ENCODE assay signal across 13 cellular contexts in the genomic region with DNA sequence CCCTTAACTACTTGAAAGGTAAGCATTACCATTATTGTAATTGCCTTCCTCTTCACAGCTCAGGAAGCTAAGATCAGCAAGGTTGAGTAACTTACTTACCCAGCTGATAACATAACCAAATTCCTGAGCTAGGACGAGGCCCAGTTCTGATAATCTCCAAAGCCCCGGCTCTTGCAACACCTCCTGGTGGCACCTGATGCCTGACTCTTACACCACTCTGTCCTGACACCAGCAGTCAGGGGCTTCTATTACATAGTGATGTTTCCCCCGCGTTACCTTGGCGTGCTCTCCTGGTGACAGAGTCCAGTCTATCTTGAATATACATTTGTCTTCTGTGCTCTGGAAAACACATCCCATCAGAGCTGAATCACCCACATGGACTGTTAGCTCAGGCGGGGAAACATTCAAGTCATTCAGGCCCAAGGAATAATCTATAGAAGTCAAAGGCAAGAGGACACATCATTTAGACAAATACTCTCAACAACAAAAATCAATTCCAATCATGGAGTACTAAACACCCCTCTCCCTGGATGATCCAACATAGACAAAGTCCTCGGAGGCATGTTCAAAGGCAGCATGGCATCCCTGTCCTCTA. TPM values are rescaled to one million over a fixed set of nuclear protein-coding genes. Genes with fewer than 3 reads are reported as not detected.
DNase-seq lines count a peak whose midpoint lies in the region; ATAC-seq, FAIRE-seq and TF ChIP-seq lines count a peak whose summit lies in the region.
"Had no signal": no experiment of that assay in that cellular context is flagged by ENCODE, and none has a peak within 500 bp of the region (broad histone marks: within the 10 kb centered on the region; RNA-seq: fewer than 3 reads in every experiment).

No MANE protein-coding gene starts in this region.

- H3K4me1 Mint-ChIP-seq in CD4-positive, alpha-beta T cell (ENCODE audit: low read depth): peaks cover 64% of the 10 kb centered on the region

- POLR2A ChIA-PET in CD4-positive, alpha-beta T cell (lab: Charles Lee): interaction anchor here (1.2 to 1.3 kb wide), 4 partner anchors 10 to 17 kb away, joined by 3 to 5 read pairs (median 4); a partner anchor contains a TSS
- POLR2A ChIA-PET in K562 (lab: Yijun Ruan, JAX): interaction anchor here (1.0 to 1.5 kb wide), 3 partner anchors 9 to 12 kb away, joined by 3 to 4 read pairs (median 3); a partner anchor contains a TSS

- H3K27ac Mint-ChIP-seq in CD4-positive, alpha-beta T cell: peak overlapping the region; percentile 58
- H3K27ac Mint-ChIP-seq: immature natural killer cell had no signal

- CTCF ChIA-PET in CD4-positive, alpha-beta T cell (lab: Charles Lee): interaction anchor here (1.1 to 1.9 kb wide), 3 partner anchors 10 to 64 kb away, joined by 3 to 5 read pairs (median 4); no protein-coding TSS in a partner anchor
- CTCF ChIA-PET in K562 (lab: Yijun Ruan, JAX; ENCODE audit: low intra/inter-chr PET ratio): no interaction called here

- intact Hi-C loops in CD4-positive, alpha-beta T cell (cut with DNase I, micrococcal nuclease): no loop called here
- intact Hi-C loops in K562 (cut with micrococcal nuclease) (no loop called here), right lobe of liver (cut with DNase I) (no loop called here), ovary (cut with DNase I) (no loop called here)

- H3K79me2 ChIP-seq in Karpas-422 (ENCODE audit: low read length): no peaks in the 10 kb centered on the region
- H3K79me2 ChIP-seq in K562 (ENCODE audit: control insufficient read depth, insufficient read depth, low read length): no peaks in the 10 kb centered on the region

- no peaks in the 10 kb centered on the region for H3K27me3 ChIP-seq in CD4-positive, alpha-beta T cell (ENCODE audit: control insufficient read depth, insufficient read depth, low read length)
- H3K27me3 ChIP-seq in Karpas-422 (ENCODE audit: low read length): no peaks in the 10 kb centered on the region
- peaks cover 18 to 20% of the 10 kb centered on the region in 2 experiments for H3K27me3 ChIP-seq in K562 (ENCODE audit: control insufficient read depth in 2 of 2, insufficient read depth in 2 of 2, low read length in 2 of 2)
- no peaks in the 10 kb centered on the region for H3K27me3 ChIP-seq in right lobe of liver
- no peaks in the 10 kb centered on the region for H3K27me3 ChIP-seq in ovary
- no peaks in the 10 kb centered on the region for H3K27me3 ChIP-seq in SJCRH30

- no peaks in the 10 kb centered on the region for H3K27me3 Mint-ChIP-seq in CD4-positive, alpha-beta T cell

- H2AFZ ChIP-seq in Karpas-422 (ENCODE audit: low read length) (no peak overlapping the region), K562 (ENCODE audit: low read depth, low read length) (no peak overlapping the region)

- peak overlapping the region; percentile 78 for H3K4me2 ChIP-seq in Karpas-422 (ENCODE audit: low read depth, low read length, poor library complexity, severe bottlenecking)
- no peak overlapping the region for H3K4me2 ChIP-seq in K562 (ENCODE audit: insufficient read depth, low read length)

- no peak for TF ChIP-seq POLR2A in K562 (conservative IDR thresholded peaks at IDR 0.05)
- no peak for TF ChIP-seq POLR2A in right lobe of liver (IDR thresholded peaks at IDR 0.05)
- TF ChIP-seq POLR2A in ovary (IDR thresholded peaks at IDR 0.05): no peak

- peaks cover 70% of the 10 kb centered on the region for H3K4me1 ChIP-seq in Karpas-422 (ENCODE audit: low read length)
- peaks cover 0 to 5% of the 10 kb centered on the region in 2 experiments; a peak in 2 of 5 replicates for H3K4me1 ChIP-seq in K562 (replicated peaks in 1 of 2; ENCODE audit: control insufficient read depth in 2 of 2, insufficient read depth in 2 of 2, low read length in 2 of 2)
- peaks cover 0 to 29% (median 12%) of the 10 kb centered on the region in 4 donors for H3K4me1 ChIP-seq in right lobe of liver
- H3K4me1 ChIP-seq in ovary (ENCODE audit: insufficient read depth): no peaks in the 10 kb centered on the region
- peaks cover 11% of the 10 kb centered on the region for H3K4me1 ChIP-seq in SJCRH30

- no peak for DNase-seq in CD4-positive, alpha-beta T cell
- DNase-seq in Karpas-422: peak; percentile 62
- peak in 2 of 4 experiments; percentile 10 to 11 for DNase-seq in K562 (ENCODE audit: extremely low read depth in 1 of 4, low spot score in 3 of 4)
- peak; percentile 70 to 80 (median 75) for DNase-seq in right lobe of liver
- no peak for DNase-seq in DMS153 treated with DMSO at 0.1 percent for 48 hours (lab: John Stamatoyannopoulos, UW; ENCODE audit: unreplicated experiment)
- no peak for DNase-seq in ovary
- DNase-seq in SJCRH30: no peak
- DNase-seq: activated CD4-positive, alpha-beta T cell treated with anti-CD3 and anti-CD28 coated beads, Interleukin-2, amount 50 U/mL, for 1 hour; immature natural killer cell; stimulated activated CD4-positive, alpha-beta T cell treated with anti-CD3 and anti-CD28 coated beads, Interleukin-2, amount 100 ng/mL, for 48 hours had no signal

- no peak for ATAC-seq in CD4-positive, alpha-beta T cell (ENCODE audit: poor library complexity)
- peak; percentile 35; the same call in 2 of the 3 replicates for ATAC-seq in K562
- ATAC-seq in right lobe of liver: peak; percentile 84 to 89 (median 87)
- ATAC-seq in HG02623 (IDR thresholded peaks at IDR 0.05; ENCODE audit: unreplicated experiment): no peak

- in situ Hi-C loops in K562 (cut with MboI): no loop called here

- no peak overlapping the region for H3K27ac ChIP-seq in CD4-positive, alpha-beta T cell (ENCODE audit: low read depth, low read length)
- H3K27ac ChIP-seq in Karpas-422 (ENCODE audit: low read length) (peak overlapping the region; percentile 99), K562 (ENCODE audit: extremely low read depth, low read depth, low read length) (no peak overlapping the region), right lobe of liver (peak overlapping the region in 2 of 3 donors; percentile 35 to 48), ovary (no peak overlapping the region), SJCRH30 (no peak overlapping the region)
- H3K27ac ChIP-seq: C4-2B, suprapubic skin had no signal

- no TSS peak for BruUV-seq in K562 (replicated peaks; lab: Mats Ljungman, UMichigan)

- 6% methylated on average over 7 of the region's 7 CpGs for WGBS in K562 (ENCODE audit: insufficient coverage, low coverage, missing lambda C conversion rate)
- 24% methylated on average over 7 of the region's 7 CpGs for WGBS in right lobe of liver (ENCODE audit: insufficient coverage, low coverage, low lambda C conversion rate, missing lambda C conversion rate)
- WGBS in ovary, 3 donors: 68 to 75% (median 75%) methylated on average over 7 of the region's 7 CpGs

- H3K9ac ChIP-seq in Karpas-422 (ENCODE audit: low read length) (peak overlapping the region; percentile 11; the same call in 1 of the 2 replicates), K562 (ENCODE audit: insufficient read depth in 1 of 2, low read depth in 2 of 2, low read length in 2 of 2) (no peak overlapping the region)

- no peaks in the 10 kb centered on the region for H3K9me3 Mint-ChIP-seq in CD4-positive, alpha-beta T cell
- H3K9me3 Mint-ChIP-seq: immature natural killer cell had no signal

- no peaks in the 10 kb centered on the region for H4K20me1 ChIP-seq in Karpas-422 (ENCODE audit: insufficient read depth, low read depth, low read length)
- no peaks in the 10 kb centered on the region for H4K20me1 ChIP-seq in K562 (replicated peaks; ENCODE audit: control insufficient read depth, insufficient read depth, low read length)

- TF ChIP-seq EP300 in K562 (IDR thresholded peaks at IDR 0.05; ENCODE audit: low read length) (no peak), ovary (IDR thresholded peaks at IDR 0.05) (no peak)

- peaks cover 75% of the 10 kb centered on the region for H3K36me3 Mint-ChIP-seq in CD4-positive, alpha-beta T cell (ENCODE audit: low read depth)

- no peak for TF ChIP-seq RAD21 in K562 (CRISPR knock-in tag; conservative IDR thresholded peaks at IDR 0.05 in 1 of 2, IDR thresholded peaks at IDR 0.05 in 1 of 2)

- H3K36me3 ChIP-seq in Karpas-422 (ENCODE audit: insufficient read depth, low read length) (no peaks in the 10 kb centered on the region), K562 (ENCODE audit: control insufficient read depth, insufficient read depth, low read length) (no peaks in the 10 kb centered on the region), right lobe of liver (no peaks in the 10 kb centered on the region), ovary (no peaks in the 10 kb centered on the region), SJCRH30 (no peaks in the 10 kb centered on the region)
- H3K36me3 ChIP-seq: suprapubic skin had no signal

- H3K9me2 ChIP-seq in Karpas-422 (replicated peaks; ENCODE audit: insufficient read depth, low read length): no peaks in the 10 kb centered on the region

- H3K9me3 ChIP-seq in CD4-positive, alpha-beta T cell (ENCODE audit: control insufficient read depth, low read length): no peaks in the 10 kb centered on the region
- H3K9me3 ChIP-seq in Karpas-422 (ENCODE audit: low read length): no peaks in the 10 kb centered on the region
- H3K9me3 ChIP-seq in K562 (replicated peaks; ENCODE audit: control insufficient read depth, insufficient read depth, low read depth, low read length): no peaks in the 10 kb centered on the region
- H3K9me3 ChIP-seq in right lobe of liver: no peaks in the 10 kb centered on the region
- no peaks in the 10 kb centered on the region for H3K9me3 ChIP-seq in ovary
- no peaks in the 10 kb centered on the region for H3K9me3 ChIP-seq in SJCRH30 (replicated peaks)
- H3K9me3 ChIP-seq: suprapubic skin had no signal

- TF ChIP-seq CTCF in CD4-positive, alpha-beta T cell (IDR thresholded peaks at IDR 0.05): no peak
- TF ChIP-seq CTCF in K562 (IDR thresholded peaks at IDR 0.05 in 2 of 3, conservative IDR thresholded peaks at IDR 0.05 in 1 of 3; ENCODE audit: insufficient read depth in 2 of 3, low read depth in 1 of 3, low read length in 3 of 3) (no peak), right lobe of liver (IDR thresholded peaks at IDR 0.05) (peak in 1 of 4 donors; percentile 7), ovary (IDR thresholded peaks at IDR 0.05) (no peak)

- H3K4me3 Mint-ChIP-seq in CD4-positive, alpha-beta T cell: no peak overlapping the region
- H3K4me3 Mint-ChIP-seq: immature natural killer cell had no signal

- FAIRE-seq in K562 (lab: Jason Lieb, UNC): no peak

- H3K4me3 ChIP-seq in Karpas-422 (ENCODE audit: low read length) (no peak overlapping the region), K562 (no peak overlapping the region), right lobe of liver (no peak overlapping the region), ovary (no peak overlapping the region), SJCRH30 (no peak overlapping the region)
- H3K4me3 ChIP-seq: suprapubic skin had no signal

- no peaks in the 10 kb centered on the region for H3K9me1 ChIP-seq in K562 (ENCODE audit: control insufficient read depth, insufficient read depth, low read length)

RNA-seq across cellular contexts. Expression of a gene that starts 12.6 kb away (rescaled TPM):
- total RNA-seq in CD4-positive, alpha-beta T cell: 10 to 100 TPM; 26.7 to 30.3 TPM
- 5.4 and 9.1 TPM in 2 replicates for total RNA-seq in Karpas-422 (2014; rRNA removed; shearing (Covaris generic); ENCODE audit: low replicate concordance)
- not detected in 2 replicates for total RNA-seq in K562 (2011; cell fraction: chromatin; rRNA removed; ENCODE audit: low replicate concordance)
- total RNA-seq in K562 (2011; cell fraction: nucleolus; rRNA removed): not detected in 2 replicates
- not detected in 2 replicates for total RNA-seq in K562 (2011; cell fraction: nucleoplasm; rRNA removed)
- total RNA-seq in K562 (2014; rRNA removed): 0.05 and 0.08 TPM in 2 replicates
- total RNA-seq in K562 (2014; rRNA removed; fragmentation: Illumina TruSeq; extraction: Trizol): not detected in 2 replicates
- 0.19 TPM in 1 of 2 replicates, not detected in the other for total RNA-seq in K562 (2015; rRNA removed; fragmentation: Illumina TruSeq; extraction: Trizol)
- 0.22 and 0.47 TPM in 2 replicates for total RNA-seq in K562 (2021)
- 0.08 TPM in 1 of 2 replicates, not detected in the other for polyA plus RNA-seq in K562 (2011; rRNA removed)
- 0.12 TPM in 1 of 2 replicates, not detected in the other for polyA plus RNA-seq in K562 (2011; cell fraction: cytosol; rRNA removed)
- 0.09 and 0.35 TPM in 2 replicates for polyA plus RNA-seq in K562 (2011; cell fraction: nucleus; rRNA removed)
- polyA plus RNA-seq in K562 (2012): 0.25 and 0.39 TPM in 2 replicates
- 0.09 and 0.12 TPM in 2 replicates for polyA plus RNA-seq in K562 (2014; fragmentation: Illumina TruSeq; extraction: Trizol)
- polyA plus RNA-seq in K562 (2014; fragmentation: Nextera tagmentation; extraction: Ambion mirVana): under 1 TPM in 1 of 2 experiments, not detected in 1; 0.27 TPM
- polyA plus RNA-seq in K562 (2014; rRNA removed): 0.32 TPM in 1 of 2 replicates, not detected in the other
- polyA minus RNA-seq in K562 (2011; rRNA and poly(A)+ RNA removed): not detected in 2 replicates
- polyA minus RNA-seq in K562 (2011; cell fraction: cytosol; rRNA and poly(A)+ RNA removed): not detected in 2 replicates
- under 0.01 TPM in 1 of 2 replicates, not detected in the other for polyA minus RNA-seq in K562 (2011; cell fraction: nucleus; rRNA and poly(A)+ RNA removed)
- 1 to 10 TPM; 1.5 to 9.1 (median 3.2) TPM for total RNA-seq in right lobe of liver
- 1 to 10 TPM in 6 of 7 donors, under 1 TPM in 1; 0.79 to 5.1 (median 1.8) TPM for total RNA-seq in ovary
- 10 to 100 TPM in 1 of 2 donors, 1 to 10 TPM in 1; 2.0 to 18.0 TPM for polyA plus RNA-seq in ovary
- not detected in 2 replicates for total RNA-seq in SJCRH30 (2014; rRNA removed; shearing (Covaris generic))

RNA-seq across cellular contexts. Expression of a gene that starts 35.8 kb away (rescaled TPM):
- not detected for total RNA-seq in CD4-positive, alpha-beta T cell
- 0.25 TPM in 1 of 2 replicates, not detected in the other for total RNA-seq in Karpas-422 (2014; rRNA removed; shearing (Covaris generic); ENCODE audit: low replicate concordance)
- not detected in 2 replicates for total RNA-seq in K562 (2011; cell fraction: chromatin; rRNA removed; ENCODE audit: low replicate concordance)
- total RNA-seq in K562 (2011; cell fraction: nucleolus; rRNA removed): not detected in 2 replicates
- total RNA-seq in K562 (2011; cell fraction: nucleoplasm; rRNA removed): not detected in 2 replicates
- total RNA-seq in K562 (2014; rRNA removed) (not detected in 2 replicates), K562 (2014; rRNA removed; fragmentation: Illumina TruSeq; extraction: Trizol) (not detected in 2 replicates), K562 (2015; rRNA removed; fragmentation: Illumina TruSeq; extraction: Trizol) (not detected in 2 replicates), K562 (2021) (not detected in 2 replicates), right lobe of liver (not detected), ovary (1 to 10 TPM in 2 of 7 donors, under 1 TPM in 5; 0.11 to 1.3 (median 0.35) TPM)
- polyA plus RNA-seq in K562 (2011; rRNA removed) (not detected in 2 replicates), K562 (2014; fragmentation: Illumina TruSeq; extraction: Trizol) (not detected in 2 replicates), K562 (2014; fragmentation: Nextera tagmentation; extraction: Ambion mirVana) (not detected), K562 (2014; rRNA removed) (not detected in 2 replicates), ovary (1 to 10 TPM in 1 of 2 donors, under 1 TPM in 1; 0.38 to 2.1 TPM)
- polyA plus RNA-seq in K562 (2011; cell fraction: cytosol; rRNA removed): not detected in 2 replicates
- polyA plus RNA-seq in K562 (2011; cell fraction: nucleus; rRNA removed): not detected in 2 replicates
- polyA plus RNA-seq in K562 (2012): not detected in 2 replicates
- polyA minus RNA-seq in K562 (2011; rRNA and poly(A)+ RNA removed): not detected in 2 replicates
- polyA minus RNA-seq in K562 (2011; cell fraction: cytosol; rRNA and poly(A)+ RNA removed): not detected in 2 replicates
- not detected in 2 replicates for polyA minus RNA-seq in K562 (2011; cell fraction: nucleus; rRNA and poly(A)+ RNA removed)
- total RNA-seq in SJCRH30 (2014; rRNA removed; shearing (Covaris generic)): not detected in 2 replicates
- polyA plus RNA-seq: immature natural killer cell had no signal

RNA-seq across cellular contexts. Expression of a gene that starts 39.9 kb away (rescaled TPM):
- total RNA-seq in CD4-positive, alpha-beta T cell: 10 to 100 TPM; 29.0 to 30.2 TPM
- 2.7 and 7.0 TPM in 2 replicates for total RNA-seq in Karpas-422 (2014; rRNA removed; shearing (Covaris generic); ENCODE audit: low replicate concordance)
- total RNA-seq in K562 (2011; cell fraction: chromatin; rRNA removed; ENCODE audit: low replicate concordance): 0.74 and 1.2 TPM in 2 replicates
- total RNA-seq in K562 (2011; cell fraction: nucleolus; rRNA removed): 0.53 and 1.2 TPM in 2 replicates
- 1.4 and 2.1 TPM in 2 replicates for total RNA-seq in K562 (2011; cell fraction: nucleoplasm; rRNA removed)
- total RNA-seq in K562 (2014; rRNA removed): 1.2 and 1.3 TPM in 2 replicates
- 2.5 and 2.9 TPM in 2 replicates for total RNA-seq in K562 (2014; rRNA removed; fragmentation: Illumina TruSeq; extraction: Trizol)
- total RNA-seq in K562 (2015; rRNA removed; fragmentation: Illumina TruSeq; extraction: Trizol): 1.7 and 1.9 TPM in 2 replicates
- total RNA-seq in K562 (2021): 1.8 and 2.1 TPM in 2 replicates
- 1.5 and 3.3 TPM in 2 replicates for polyA plus RNA-seq in K562 (2011; rRNA removed)
- polyA plus RNA-seq in K562 (2011; cell fraction: cytosol; rRNA removed): 0.42 and 2.3 TPM in 2 replicates
- 0.58 and 1.9 TPM in 2 replicates for polyA plus RNA-seq in K562 (2011; cell fraction: nucleus; rRNA removed)
- 2.0 and 3.8 TPM in 2 replicates for polyA plus RNA-seq in K562 (2012)
- polyA plus RNA-seq in K562 (2014; fragmentation: Illumina TruSeq; extraction: Trizol): 1.5 TPM in 2 replicates
- polyA plus RNA-seq in K562 (2014; fragmentation: Nextera tagmentation; extraction: Ambion mirVana): 1 to 10 TPM; 1.6 to 2.9 TPM
- 0.97 and 1.1 TPM in 2 replicates for polyA plus RNA-seq in K562 (2014; rRNA removed)
- 3.3 and 8.2 TPM in 2 replicates for polyA minus RNA-seq in K562 (2011; rRNA and poly(A)+ RNA removed)
- 1.3 and 2.1 TPM in 2 replicates for polyA minus RNA-seq in K562 (2011; cell fraction: cytosol; rRNA and poly(A)+ RNA removed)
- polyA minus RNA-seq in K562 (2011; cell fraction: nucleus; rRNA and poly(A)+ RNA removed): 0.13 and 0.89 TPM in 2 replicates
- 1 to 10 TPM; 2.7 to 9.3 (median 6.8) TPM for total RNA-seq in right lobe of liver
- total RNA-seq in ovary: 1 to 10 TPM in 4 of 7 donors, under 1 TPM in 3; 0.25 to 7.0 (median 1.0) TPM
- polyA plus RNA-seq in ovary: 1 to 10 TPM in 1 of 2 donors, under 1 TPM in 1; 0.52 to 1.2 TPM
- total RNA-seq in SJCRH30 (2014; rRNA removed; shearing (Covaris generic)): 0.10 and 0.12 TPM in 2 replicates

RNA-seq across cellular contexts. Expression of a gene that starts 51.9 kb away (rescaled TPM):
- total RNA-seq in CD4-positive, alpha-beta T cell: 1 to 10 TPM in 1 of 2 experiments, under 1 TPM in 1; 0.95 to 1.8 TPM
- not detected in 2 replicates for total RNA-seq in Karpas-422 (2014; rRNA removed; shearing (Covaris generic); ENCODE audit: low replicate concordance)
- not detected in 2 replicates for total RNA-seq in K562 (2011; cell fraction: chromatin; rRNA removed; ENCODE audit: low replicate concordance)
- not detected in 2 replicates for total RNA-seq in K562 (2011; cell fraction: nucleolus; rRNA removed)
- total RNA-seq in K562 (2011; cell fraction: nucleoplasm; rRNA removed): not detected in 2 replicates
- total RNA-seq in K562 (2014; rRNA removed) (0.08 TPM in 1 of 2 replicates, not detected in the other), K562 (2014; rRNA removed; fragmentation: Illumina TruSeq; extraction: Trizol) (0.16 TPM in 1 of 2 replicates, not detected in the other), K562 (2015; rRNA removed; fragmentation: Illumina TruSeq; extraction: Trizol) (0.18 and 0.19 TPM in 2 replicates), K562 (2021) (0.09 and 0.29 TPM in 2 replicates), right lobe of liver (10 to 100 TPM; 13.0 to 32.4 (median 21.2) TPM), ovary (10 to 100 TPM in 4 of 7 donors, 1 to 10 TPM in 3; 4.4 to 42.5 (median 13.2) TPM)
- polyA plus RNA-seq in K562 (2011; rRNA removed) (0.17 and 0.38 TPM in 2 replicates), K562 (2014; fragmentation: Illumina TruSeq; extraction: Trizol) (0.27 and 0.32 TPM in 2 replicates), K562 (2014; fragmentation: Nextera tagmentation; extraction: Ambion mirVana) (under 1 TPM; 0.14 to 0.28 TPM), K562 (2014; rRNA removed) (0.16 and 0.21 TPM in 2 replicates), ovary (1 to 10 TPM; 5.7 to 9.6 TPM)
- 0.07 and 0.38 TPM in 2 replicates for polyA plus RNA-seq in K562 (2011; cell fraction: cytosol; rRNA removed)
- 0.50 and 0.69 TPM in 2 replicates for polyA plus RNA-seq in K562 (2011; cell fraction: nucleus; rRNA removed)
- polyA plus RNA-seq in K562 (2012): 0.23 and 0.28 TPM in 2 replicates
- 0.07 and 0.60 TPM in 2 replicates for polyA minus RNA-seq in K562 (2011; rRNA and poly(A)+ RNA removed)
- polyA minus RNA-seq in K562 (2011; cell fraction: cytosol; rRNA and poly(A)+ RNA removed): not detected in 2 replicates
- polyA minus RNA-seq in K562 (2011; cell fraction: nucleus; rRNA and poly(A)+ RNA removed): 0.56 TPM in 1 of 2 replicates, not detected in the other
- not detected in 2 replicates for total RNA-seq in SJCRH30 (2014; rRNA removed; shearing (Covaris generic))

RNA-seq across cellular contexts. Expression of a gene that starts 59.6 kb away (rescaled TPM):
- total RNA-seq in CD4-positive, alpha-beta T cell: not detected
- not detected in 2 replicates for total RNA-seq in Karpas-422 (2014; rRNA removed; shearing (Covaris generic); ENCODE audit: low replicate concordance)
- not detected in 2 replicates for total RNA-seq in K562 (2011; cell fraction: chromatin; rRNA removed; ENCODE audit: low replicate concordance)
- total RNA-seq in K562 (2011; cell fraction: nucleolus; rRNA removed): not detected in 2 replicates
- total RNA-seq in K562 (2011; cell fraction: nucleoplasm; rRNA removed): not detected in 2 replicates
- total RNA-seq in K562 (2014; rRNA removed) (not detected in 2 replicates), K562 (2014; rRNA removed; fragmentation: Illumina TruSeq; extraction: Trizol) (not detected in 2 replicates), K562 (2015; rRNA removed; fragmentation: Illumina TruSeq; extraction: Trizol) (not detected in 2 replicates), K562 (2021) (not detected in 2 replicates), right lobe of liver (under 1 TPM; 0.11 to 0.30 (median 0.23) TPM), ovary (1 to 10 TPM in 1 of 7 donors, under 1 TPM in 6; 0.10 to 2.9 (median 0.52) TPM)
- polyA plus RNA-seq in K562 (2011; rRNA removed) (0.03 and 0.04 TPM in 2 replicates), K562 (2014; fragmentation: Illumina TruSeq; extraction: Trizol) (not detected in 2 replicates), K562 (2014; fragmentation: Nextera tagmentation; extraction: Ambion mirVana) (not detected), K562 (2014; rRNA removed) (not detected in 2 replicates), ovary (10 to 100 TPM in 1 of 2 donors, under 1 TPM in 1; 0.50 to 13.3 TPM)
- 0.01 TPM in 1 of 2 replicates, not detected in the other for polyA plus RNA-seq in K562 (2011; cell fraction: cytosol; rRNA removed)
- polyA plus RNA-seq in K562 (2011; cell fraction: nucleus; rRNA removed): 0.07 TPM in 1 of 2 replicates, not detected in the other
- polyA plus RNA-seq in K562 (2012): 0.07 TPM in 1 of 2 replicates, not detected in the other
- not detected in 2 replicates for polyA minus RNA-seq in K562 (2011; rRNA and poly(A)+ RNA removed)
- not detected in 2 replicates for polyA minus RNA-seq in K562 (2011; cell fraction: cytosol; rRNA and poly(A)+ RNA removed)
- polyA minus RNA-seq in K562 (2011; cell fraction: nucleus; rRNA and poly(A)+ RNA removed): not detected in 2 replicates
- total RNA-seq in SJCRH30 (2014; rRNA removed; shearing (Covaris generic)): not detected in 2 replicates
- polyA plus RNA-seq: immature natural killer cell had no signal

Comparison
In these comparisons a context has a peak if more than half of its experiments do, and no peak if none do; other contexts are left out.
1. ATAC-seq: peak in K562 (single experiment) and right lobe of liver (4 of 4); none in CD4-positive, alpha-beta T cell (single experiment) and HG02623 (single experiment).
2. DNase-seq: peak in Karpas-422 (single experiment) and right lobe of liver (3 of 3); none in CD4-positive, alpha-beta T cell (0 of 10), DMS153 treated with DMSO at 0.1 percent for 48 hours (single experiment), ovary (0 of 5) and SJCRH30 (0 of 2).
3. H3K27ac ChIP-seq: peak in Karpas-422 (single experiment) and right lobe of liver (2 of 3); none in CD4-positive, alpha-beta T cell (single experiment), K562 (single experiment), ovary (0 of 2) and SJCRH30 (single experiment).